In genomic region chr5:108504974-108505373, GRCh38 we compare ENCODE assay signal across 25 cellular contexts.
"Had no signal": no experiment of that assay in that cellular context is flagged by ENCODE, and none has a peak within 500 bp of the region (broad histone marks: within the 10 kb centered on the region; RNA-seq: fewer than 3 reads in every experiment).

No MANE protein-coding gene starts in this region.

- H3K9me3 ChIP-seq: psoas muscle, right lobe of liver, thyroid gland, vagina had no signal

- H3K4me2 ChIP-seq: neural progenitor cell had no signal

- H3K27me3 ChIP-seq: neural progenitor cell, ovary, right lobe of liver, sigmoid colon, stomach, thyroid gland, tibial nerve, upper lobe of left lung, vagina had no signal

- H3K4me3 ChIP-seq: neural progenitor cell, ovary, psoas muscle, right lobe of liver, sigmoid colon, stomach, thoracic aorta, thyroid gland, tibial nerve, upper lobe of left lung, vagina had no signal

- H3K4me1 ChIP-seq: neural progenitor cell, parathyroid adenoma, psoas muscle, right lobe of liver, sigmoid colon, stomach, thyroid gland, tibial nerve, upper lobe of left lung, vagina had no signal

- DNase-seq: occipital lobe; ovary; posterior cingulate gyrus; psoas muscle; right cardiac atrium; right lobe of liver; sigmoid colon; small intestine; stimulated activated CD4-positive, alpha-beta T cell treated with anti-CD3 and anti-CD28 coated beads, Interleukin-15, amount 100 ng/mL, for 24 hours; stimulated activated CD4-positive, alpha-beta T cell treated with anti-CD3 and anti-CD28 coated beads, Interleukin-2, amount 100 ng/mL, for 24 hours; stimulated activated CD4-positive, alpha-beta T cell treated with anti-CD3 and anti-CD28 coated beads, Interleukin-2, amount 100 ng/mL, for 48 hours; stimulated activated CD4-positive, alpha-beta T cell treated with anti-CD3 and anti-CD28 coated beads, Interleukin-4, amount 100 ng/mL, for 24 hours; stimulated activated naive B cell treated with anti-CD40 and anti-IgM and Interleukin-4, amounts not matched to agents 10 μg/mL and 1 μg/mL and 100 μg/mL, for 72 hours; stimulated activated naive CD4-positive, alpha-beta T cell treated with Interleukin-2 at 50 U/mL for 16 hours; stomach; thyroid gland; trophoblast cell; upper lobe of left lung had no signal

- H3K79me2 ChIP-seq: parathyroid adenoma had no signal

- H3K36me3 ChIP-seq: neural progenitor cell, ovary, right lobe of liver, sigmoid colon, stomach, thoracic aorta, thyroid gland, tibial nerve, upper lobe of left lung, vagina had no signal

- H3K9ac ChIP-seq: neural progenitor cell, parathyroid adenoma had no signal

- H2AFZ ChIP-seq: neural progenitor cell, parathyroid adenoma had no signal

- H3K27ac ChIP-seq: neural progenitor cell, ovary, parathyroid adenoma, psoas muscle, right lobe of liver, sigmoid colon, stomach, thoracic aorta, thyroid gland, tibial nerve, upper lobe of left lung, vagina had no signal

- ATAC-seq: psoas muscle; right cardiac atrium; right lobe of liver; stimulated activated effector memory CD8-positive, alpha-beta T cell treated with anti-CD3 and anti-CD28 coated beads, Interleukin-12 subunit alpha, Interleukin-12 subunit beta, amount 100 ng/mL, for 72 hours had no signal

- FAIRE-seq: small intestine, urothelium cell line had no signal
